1 cellular context compared by ENCODE assay signal in the genomic region with DNA sequence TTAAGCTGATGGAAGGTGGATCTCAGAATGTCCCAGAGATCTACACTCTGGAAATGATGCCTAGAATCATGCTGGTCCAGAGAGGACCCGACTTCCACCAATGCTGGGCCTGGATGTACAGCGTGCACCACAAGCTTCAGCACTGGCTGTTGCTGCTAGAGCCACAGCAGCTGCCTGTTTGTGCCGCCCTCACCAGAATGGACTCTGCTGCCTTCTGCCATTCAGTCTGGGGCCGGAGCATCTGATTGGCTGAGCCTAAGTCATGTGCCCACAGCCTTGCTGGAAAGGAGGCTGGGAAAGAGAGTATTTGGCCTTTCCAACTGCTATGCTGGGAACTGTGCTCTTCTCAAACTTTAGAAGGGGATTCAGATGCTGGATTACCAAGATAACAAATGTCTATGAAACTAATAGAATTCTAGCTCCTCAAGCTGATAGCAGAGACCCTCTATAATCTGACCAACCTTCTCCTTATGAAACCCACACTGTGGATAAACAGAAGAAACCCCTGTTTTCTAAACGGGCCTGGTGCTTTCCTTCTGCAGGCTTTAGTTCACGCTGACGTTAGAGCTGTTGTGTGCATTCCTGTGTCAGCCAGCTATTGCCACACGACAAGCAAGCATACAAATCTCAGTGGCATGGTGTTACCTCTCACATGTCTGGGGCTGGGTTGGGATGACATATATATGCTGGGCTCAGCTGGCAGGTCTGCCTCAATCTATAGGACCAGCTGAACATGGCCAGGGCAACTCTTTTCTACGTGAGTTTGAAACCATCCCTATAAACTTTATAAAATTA.
TF ChIP-seq lines count a peak whose summit lies in the region.

No MANE protein-coding gene starts in this region.

TF ChIP-seq in HepG2, 621 proteins besides CTCF, POLR2A, EP300 and RAD21:
- TF ChIP-seq, protein P1, sequence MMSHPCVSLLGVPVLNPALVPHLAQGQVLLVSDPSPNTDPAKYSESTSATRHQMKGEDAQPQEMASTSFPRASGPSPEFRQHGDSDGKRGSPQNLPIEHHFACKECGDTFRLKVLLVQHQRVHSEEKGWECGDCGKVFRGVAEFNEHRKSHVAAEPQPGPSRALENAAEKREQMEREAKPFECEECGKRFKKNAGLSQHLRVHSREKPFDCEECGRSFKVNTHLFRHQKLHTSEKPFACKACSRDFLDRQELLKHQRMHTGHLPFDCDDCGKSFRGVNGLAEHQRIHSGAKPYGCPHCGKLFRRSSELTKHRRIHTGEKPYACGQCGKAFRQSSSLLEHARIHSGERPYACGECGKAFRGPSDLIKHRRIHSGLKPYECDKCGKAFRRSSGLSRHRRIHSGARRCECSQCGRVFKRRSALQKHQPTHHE (CRISPR knock-in tag; IDR thresholded peaks at IDR 0.05; ENCODE audit: borderline replicate concordance), result no peak
- TF ChIP-seq ZNF143 (CRISPR knock-in tag; IDR thresholded peaks at IDR 0.05) (0 out of 2 replicates have a peak, but pooled peaks have one; percentile 38), NFIC (IDR thresholded peaks at IDR 0.05; ENCODE audit: low read length) (no peak), LCORL (IDR thresholded peaks at IDR 0.05) (no peak), LCORL (CRISPR knock-in tag; IDR thresholded peaks at IDR 0.05) (no peak), ZNF431 (CRISPR knock-in tag; IDR thresholded peaks at IDR 0.05; ENCODE audit: borderline replicate concordance, low read depth) (no peak), NFYB (CRISPR knock-in tag; IDR thresholded peaks at IDR 0.05) (peak; percentile 77), TGIF2 (CRISPR knock-in tag; IDR thresholded peaks at IDR 0.05) (no peak), CCDC6 (CRISPR knock-in tag; IDR thresholded peaks at IDR 0.05) (no peak), MATR3 (CRISPR knock-in tag; IDR thresholded peaks at IDR 0.05) (no peak), CCAR2 (optimal IDR thresholded peaks at IDR 0.05; ENCODE audit: low read depth, low read length) (no peak), NFYC (CRISPR knock-in tag; IDR thresholded peaks at IDR 0.05) (peak; percentile 67), ETV6 (CRISPR knock-in tag; conservative IDR thresholded peaks at IDR 0.05) (no peak)
- TF ChIP-seq, protein P2, sequence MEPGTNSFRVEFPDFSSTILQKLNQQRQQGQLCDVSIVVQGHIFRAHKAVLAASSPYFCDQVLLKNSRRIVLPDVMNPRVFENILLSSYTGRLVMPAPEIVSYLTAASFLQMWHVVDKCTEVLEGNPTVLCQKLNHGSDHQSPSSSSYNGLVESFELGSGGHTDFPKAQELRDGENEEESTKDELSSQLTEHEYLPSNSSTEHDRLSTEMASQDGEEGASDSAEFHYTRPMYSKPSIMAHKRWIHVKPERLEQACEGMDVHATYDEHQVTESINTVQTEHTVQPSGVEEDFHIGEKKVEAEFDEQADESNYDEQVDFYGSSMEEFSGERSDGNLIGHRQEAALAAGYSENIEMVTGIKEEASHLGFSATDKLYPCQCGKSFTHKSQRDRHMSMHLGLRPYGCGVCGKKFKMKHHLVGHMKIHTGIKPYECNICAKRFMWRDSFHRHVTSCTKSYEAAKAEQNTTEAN (CRISPR knock-in tag; conservative IDR thresholded peaks at IDR 0.05), result no peak
- TF ChIP-seq, protein P3, sequence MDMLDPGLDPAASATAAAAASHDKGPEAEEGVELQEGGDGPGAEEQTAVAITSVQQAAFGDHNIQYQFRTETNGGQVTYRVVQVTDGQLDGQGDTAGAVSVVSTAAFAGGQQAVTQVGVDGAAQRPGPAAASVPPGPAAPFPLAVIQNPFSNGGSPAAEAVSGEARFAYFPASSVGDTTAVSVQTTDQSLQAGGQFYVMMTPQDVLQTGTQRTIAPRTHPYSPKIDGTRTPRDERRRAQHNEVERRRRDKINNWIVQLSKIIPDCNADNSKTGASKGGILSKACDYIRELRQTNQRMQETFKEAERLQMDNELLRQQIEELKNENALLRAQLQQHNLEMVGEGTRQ (IDR thresholded peaks at IDR 0.05; ENCODE audit: low read depth, low read length), result peak; percentile 42
- TF ChIP-seq, protein P3 (CRISPR knock-in tag; IDR thresholded peaks at IDR 0.05; ENCODE audit: borderline replicate concordance), result peak; percentile 44; the same call in 1 of the 2 replicates
